18 cellular contexts compared by ENCODE assay signal in the genomic region with DNA sequence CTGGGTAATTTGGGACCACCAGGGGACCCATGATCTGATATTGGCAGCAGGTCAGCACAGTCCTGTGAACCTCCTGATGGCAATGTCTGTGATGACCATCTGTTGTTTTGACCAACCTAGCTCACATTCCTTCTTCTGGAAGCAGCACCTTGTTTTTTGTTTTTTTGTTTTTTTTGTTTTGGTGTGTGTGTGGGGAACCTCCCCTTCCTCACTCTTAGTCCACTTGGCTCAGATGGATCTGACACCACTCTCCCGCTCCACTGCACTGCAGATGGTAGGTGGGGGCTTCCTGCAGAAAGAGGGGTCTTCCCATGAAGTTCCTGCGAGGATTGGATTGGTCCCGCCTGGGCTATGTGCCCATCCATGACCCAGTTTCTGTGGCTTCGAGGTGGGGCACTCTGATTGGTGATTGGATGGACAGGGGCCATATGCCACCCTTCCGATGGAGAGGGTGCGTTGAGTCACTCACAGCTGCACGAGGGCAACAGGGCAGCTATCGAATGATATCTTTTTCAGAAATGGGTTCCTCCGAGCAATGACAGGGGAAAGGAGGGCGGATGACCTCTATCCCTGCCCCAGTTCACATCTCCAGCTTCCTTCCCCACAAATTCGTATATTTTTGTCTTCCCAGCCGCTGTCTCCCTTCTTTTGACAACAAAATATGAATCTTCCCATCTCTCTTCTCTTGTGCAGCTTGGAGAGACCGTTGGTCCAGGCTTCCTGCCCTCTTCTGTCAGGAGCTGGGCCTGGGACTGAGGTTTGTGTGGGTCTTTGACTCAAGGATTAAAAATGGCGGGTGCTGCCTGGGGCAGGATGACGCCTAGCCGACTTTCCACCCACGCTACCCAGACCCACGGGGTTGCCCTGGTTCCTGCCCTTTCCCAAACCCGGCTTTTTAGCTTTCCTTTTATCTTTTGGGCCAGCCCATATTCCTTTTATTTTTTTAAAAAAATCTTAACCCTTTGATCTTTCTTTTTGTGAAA.
"Had no signal": no experiment of that assay in that cellular context is flagged by ENCODE, and none has a peak within 500 bp of the region (broad histone marks: within the 10 kb centered on the region; RNA-seq: fewer than 3 reads in every experiment).

No MANE protein-coding gene starts in this region.

- H3K9me3 ChIP-seq: breast epithelium, lower lobe of right lung, prostate gland, right atrium auricular region, suprapubic skin, tibial nerve had no signal

- H3K27me3 ChIP-seq: breast epithelium, neural progenitor cell, right atrium auricular region had no signal

- H3K36me3 Mint-ChIP-seq: activated naive CD8-positive, alpha-beta T cell treated with anti-CD3 and anti-CD28 coated beads for 36 hours; naive thymus-derived CD4-positive, alpha-beta T cell; neural progenitor cell had no signal

- H3K4me3 Mint-ChIP-seq: activated naive CD8-positive, alpha-beta T cell treated with anti-CD3 and anti-CD28 coated beads for 36 hours; naive thymus-derived CD4-positive, alpha-beta T cell; neural progenitor cell; stimulated activated naive CD8-positive, alpha-beta T cell treated with anti-CD3 and anti-CD28 coated beads, Interleukin-15, Interleukin-2, amounts not matched to agents 100 ng/mL and 50 ng/mL, for 24 hours had no signal

- H3K9me3 Mint-ChIP-seq: activated naive CD8-positive, alpha-beta T cell treated with anti-CD3 and anti-CD28 coated beads for 36 hours; stimulated activated naive CD8-positive, alpha-beta T cell treated with anti-CD3 and anti-CD28 coated beads, Interleukin-15, Interleukin-2, amounts not matched to agents 100 ng/mL and 50 ng/mL, for 24 hours had no signal

- ATAC-seq: naive thymus-derived CD4-positive, alpha-beta T cell had no signal

- H3K27ac ChIP-seq: lower lobe of right lung, neural progenitor cell, prostate gland, right atrium auricular region, suprapubic skin, tibial nerve, WERI-Rb-1 had no signal

- H3K27ac Mint-ChIP-seq: activated naive CD8-positive, alpha-beta T cell treated with anti-CD3 and anti-CD28 coated beads for 36 hours; neural progenitor cell; stimulated activated naive CD8-positive, alpha-beta T cell treated with anti-CD3 and anti-CD28 coated beads, Interleukin-15, Interleukin-2, amounts not matched to agents 100 ng/mL and 50 ng/mL, for 24 hours had no signal

- H3K4me3 ChIP-seq: breast epithelium, lower lobe of right lung, neural progenitor cell, prostate gland, right atrium auricular region, suprapubic skin, tibial nerve had no signal

- H3K36me3 ChIP-seq: breast epithelium, lower lobe of right lung, neural progenitor cell, prostate gland, right atrium auricular region, suprapubic skin, tibial nerve, WERI-Rb-1 had no signal

- H3K4me1 ChIP-seq: breast epithelium, lower lobe of right lung, prostate gland, suprapubic skin had no signal

- H3K4me1 Mint-ChIP-seq: naive thymus-derived CD4-positive, alpha-beta T cell had no signal

- FAIRE-seq: kidney, TTC549 had no signal

- DNase-seq: activated CD4-positive, alpha-beta T cell treated with anti-CD3 and anti-CD28 coated beads, Interleukin-2, amount 50 U/mL, for 1 hour; activated CD4-positive, CD25-positive, alpha-beta regulatory T cell treated with anti-CD3 and anti-CD28 coated beads, Interleukin-2, amount 50 U/mL, for 72 hours; activated naive CD8-positive, alpha-beta T cell treated with anti-CD3 and anti-CD28 coated beads for 36 hours; activated T-cell treated with anti-CD3 and anti-CD28 coated beads, Interleukin-2, amount 50 U/mL, for 1 hour; kidney; lower lobe of right lung; naive thymus-derived CD4-positive, alpha-beta T cell; stimulated activated CD4-positive, alpha-beta T cell treated with anti-CD3 and anti-CD28 coated beads, Interleukin-12 subunit alpha, Interleukin-12 subunit beta, amount 100 ng/mL, for 4 hours; T-helper 1 cell; WERI-Rb-1 had no signal
